ENCODE assay signal across 14 cellular contexts in the genomic region with DNA sequence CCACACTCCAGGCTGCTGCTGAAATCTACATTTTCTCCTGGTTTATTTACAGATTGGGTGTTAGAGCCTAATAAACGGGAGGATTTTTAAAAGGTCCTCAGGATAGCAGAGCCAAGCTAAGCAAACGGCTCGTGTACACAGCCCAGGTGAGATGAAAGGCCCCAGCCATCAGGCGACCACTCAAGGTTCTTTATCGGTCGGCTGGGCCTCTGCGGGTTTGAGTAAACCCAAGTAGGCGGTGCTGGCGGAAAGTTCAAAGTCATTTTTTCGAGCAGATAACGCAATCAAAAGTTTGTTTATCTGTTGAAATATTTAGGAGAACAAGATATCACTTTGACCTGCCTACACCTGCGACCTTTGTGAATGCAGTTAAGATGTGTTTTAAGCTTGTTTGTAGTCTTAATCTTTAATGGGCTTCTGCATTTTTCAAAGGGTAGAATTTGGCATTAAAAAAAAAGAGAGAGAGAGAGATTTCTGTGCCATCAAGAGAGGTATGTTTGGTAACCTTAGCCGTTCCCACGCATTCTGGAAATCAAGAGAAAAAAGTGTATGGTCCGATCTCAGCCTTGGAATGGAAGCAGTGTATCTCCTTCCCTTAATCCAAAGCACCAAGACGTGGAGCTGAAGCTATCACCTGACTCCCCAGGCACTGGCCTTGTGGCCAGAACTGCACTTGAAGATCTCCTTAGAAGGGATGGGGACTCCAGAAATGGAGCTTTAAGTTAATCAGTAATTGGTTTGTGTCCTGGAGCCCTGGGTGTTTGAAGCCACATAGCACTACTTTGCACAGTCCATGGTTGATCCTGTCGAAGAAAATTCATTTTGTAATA.
"Had no signal": no experiment of that assay in that cellular context is flagged by ENCODE, and none has a peak within 500 bp of the region (broad histone marks: within the 10 kb centered on the region; RNA-seq: fewer than 3 reads in every experiment).

No MANE protein-coding gene starts in this region.

- H3K4me3 ChIP-seq: adrenal gland, esophagus squamous epithelium had no signal

- H3K9me3 ChIP-seq: adrenal gland, esophagus squamous epithelium had no signal

- H3K36me3 Mint-ChIP-seq: activated CD4-positive, alpha-beta memory T cell treated with anti-CD3 and anti-CD28 coated beads for 36 hours; activated naive CD4-positive, alpha-beta T cell treated with anti-CD3 and anti-CD28 coated beads, Interleukin-2, amount 50 U/mL, for 24 hours; type B pancreatic cell had no signal

- H3K27me3 Mint-ChIP-seq: activated CD4-positive, alpha-beta memory T cell treated with anti-CD3 and anti-CD28 coated beads for 36 hours had no signal

- H3K9me3 Mint-ChIP-seq: activated CD4-positive, alpha-beta memory T cell treated with anti-CD3 and anti-CD28 coated beads for 36 hours; activated T-cell treated with anti-CD3 and anti-CD28 coated beads, Interleukin-2, amount 50 U/mL, for 24 hours; stimulated activated naive CD8-positive, alpha-beta T cell treated with anti-CD3 and anti-CD28 coated beads, Interleukin-15, Interleukin-2, amounts not matched to agents 100 ng/mL and 50 ng/mL, for 24 hours; type B pancreatic cell had no signal

- H3K27me3 ChIP-seq: adrenal gland had no signal

- DNase-seq: activated CD4-positive, alpha-beta memory T cell treated with anti-CD3 and anti-CD28 coated beads for 36 hours; activated effector memory CD4-positive, alpha-beta T cell treated with Interleukin-2 at 50 U/mL for 16 hours; activated T-cell treated with anti-CD3 and anti-CD28 coated beads, Interleukin-2, amount 50 U/mL, for 24 hours; adrenal gland; caudate nucleus; esophagus squamous epithelium; hippocampal formation; kidney; left ventricle myocardium superior had no signal

- H3K27ac Mint-ChIP-seq: activated CD4-positive, alpha-beta memory T cell treated with anti-CD3 and anti-CD28 coated beads for 36 hours; activated naive CD4-positive, alpha-beta T cell treated with anti-CD3 and anti-CD28 coated beads, Interleukin-2, amount 50 U/mL, for 24 hours; activated T-cell treated with anti-CD3 and anti-CD28 coated beads, Interleukin-2, amount 50 U/mL, for 24 hours; stimulated activated naive CD8-positive, alpha-beta T cell treated with anti-CD3 and anti-CD28 coated beads, Interleukin-15, Interleukin-2, amounts not matched to agents 100 ng/mL and 50 ng/mL, for 24 hours; type B pancreatic cell had no signal

- ATAC-seq: left ventricle myocardium superior, sciatic nerve had no signal

- H3K4me1 ChIP-seq: adrenal gland, esophagus squamous epithelium had no signal

- H3K36me3 ChIP-seq: adrenal gland, esophagus squamous epithelium had no signal

- H3K4me1 Mint-ChIP-seq: activated naive CD4-positive, alpha-beta T cell treated with anti-CD3 and anti-CD28 coated beads, Interleukin-2, amount 50 U/mL, for 24 hours had no signal

- H3K27ac ChIP-seq: adrenal gland, esophagus squamous epithelium, VCaP had no signal

- H3K4me3 Mint-ChIP-seq: activated CD4-positive, alpha-beta memory T cell treated with anti-CD3 and anti-CD28 coated beads for 36 hours; activated naive CD4-positive, alpha-beta T cell treated with anti-CD3 and anti-CD28 coated beads, Interleukin-2, amount 50 U/mL, for 24 hours; activated T-cell treated with anti-CD3 and anti-CD28 coated beads, Interleukin-2, amount 50 U/mL, for 24 hours; stimulated activated naive CD8-positive, alpha-beta T cell treated with anti-CD3 and anti-CD28 coated beads, Interleukin-15, Interleukin-2, amounts not matched to agents 100 ng/mL and 50 ng/mL, for 24 hours; type B pancreatic cell had no signal
